ENCODE assay signal across 13 cellular contexts in genomic region chr11:114256898-114257286, GRCh38. TPM values are rescaled to one million over a fixed set of nuclear protein-coding genes. Genes with fewer than 3 reads are reported as not detected.
DNase-seq lines count a peak whose midpoint lies in the region; ATAC-seq and TF ChIP-seq lines count a peak whose summit lies in the region.
"Had no signal": no experiment of that assay in that cellular context is flagged by ENCODE, and none has a peak within 500 bp of the region (broad histone marks: within the 10 kb centered on the region; RNA-seq: fewer than 3 reads in every experiment).

No MANE protein-coding gene starts in this region.

- CTCF ChIA-PET in CD4-positive, alpha-beta T cell (lab: Charles Lee) = no interaction called here

- H3K36me3 ChIP-seq in breast epithelium (peaks cover 5% of the 10 kb centered on the region), right lobe of liver (peaks cover 0 to 18% (median 4%) of the 10 kb centered on the region in 4 donors), subcutaneous abdominal adipose tissue (ENCODE audit: control insufficient read depth in 5 of 5, insufficient read depth in 5 of 5, low read length in 5 of 5) (peaks cover 0 to 23% (median 13%) of the 10 kb centered on the region in 5 donors)
- H3K36me3 ChIP-seq: HAP-1 had no signal

- no peaks in the 10 kb centered on the region for H3K9me3 Mint-ChIP-seq in CD4-positive, alpha-beta T cell

- H3K4me3 ChIP-seq in breast epithelium = no peak overlapping the region
- no peak overlapping the region for H3K4me3 ChIP-seq in right lobe of liver
- H3K4me3 ChIP-seq in subcutaneous abdominal adipose tissue (ENCODE audit: low read depth in 1 of 5, low read length in 5 of 5) = no peak overlapping the region
- H3K4me3 ChIP-seq: HAP-1 had no signal

- H3K4me1 Mint-ChIP-seq in CD4-positive, alpha-beta T cell (ENCODE audit: low read depth) = no peaks in the 10 kb centered on the region

- TF ChIP-seq CTCF in breast epithelium (IDR thresholded peaks at IDR 0.05) (no peak), right lobe of liver (IDR thresholded peaks at IDR 0.05) (no peak)
- TF ChIP-seq CTCF in CD4-positive, alpha-beta T cell (IDR thresholded peaks at IDR 0.05) = no peak

- H3K4me3 Mint-ChIP-seq in CD4-positive, alpha-beta T cell = no peak overlapping the region

- ATAC-seq in right lobe of liver (peak in 1 of 4 donors; percentile 2), GM19351 (IDR thresholded peaks at IDR 0.05; ENCODE audit: unreplicated experiment) (no peak), HG03520 (IDR thresholded peaks at IDR 0.05; ENCODE audit: unreplicated experiment) (no peak)
- no peak for ATAC-seq in CD4-positive, alpha-beta T cell (ENCODE audit: poor library complexity)

- no peak overlapping the region for H3K27ac Mint-ChIP-seq in CD4-positive, alpha-beta T cell

- peaks cover 0 to 11% of the 10 kb centered on the region in 2 donors for H3K4me1 ChIP-seq in breast epithelium
- H3K4me1 ChIP-seq in right lobe of liver = peaks cover 0 to 59% (median 25%) of the 10 kb centered on the region in 4 donors
- peaks cover 8 to 62% (median 56%) of the 10 kb centered on the region in 5 donors for H3K4me1 ChIP-seq in subcutaneous abdominal adipose tissue (ENCODE audit: control insufficient read depth in 5 of 5, insufficient read depth in 5 of 5, low read length in 5 of 5)
- H3K4me1 ChIP-seq: HAP-1 had no signal

- WGBS in right lobe of liver (ENCODE audit: insufficient coverage, low coverage, low lambda C conversion rate, missing lambda C conversion rate) = 90% methylated on average over 2 of the region's 12 CpGs

- DNase-seq in ELF-1 (ENCODE audit: low read depth, low spot score) (peak; percentile 33), breast epithelium (ENCODE audit: low spot score in 2 of 2) (peak in 1 of 2 donors; percentile 36), right lobe of liver (no peak), A172 (ENCODE audit: low spot score) (no peak)
- DNase-seq in CD4-positive, alpha-beta T cell = no peak
- DNase-seq: effector CD8-positive, alpha-beta T cell; foreskin melanocyte; NCI-H1930; stimulated activated CD4-positive, alpha-beta T cell treated with anti-CD3 and anti-CD28 coated beads, Interleukin-4, amount 100 ng/mL, for 24 hours had no signal

- H3K27me3 ChIP-seq in breast epithelium (no peaks in the 10 kb centered on the region), right lobe of liver (no peaks in the 10 kb centered on the region), subcutaneous abdominal adipose tissue (ENCODE audit: control insufficient read depth in 5 of 5, insufficient read depth in 4 of 5, low read length in 5 of 5) (no peaks in the 10 kb centered on the region)
- no peaks in the 10 kb centered on the region for H3K27me3 ChIP-seq in CD4-positive, alpha-beta T cell (ENCODE audit: control insufficient read depth, insufficient read depth, low read length)

- H3K9ac ChIP-seq in subcutaneous abdominal adipose tissue (ENCODE audit: low read length in 5 of 5) = peak overlapping the region in 3 of 5 donors; percentile 26 to 74 (median 73)

- POLR2A ChIA-PET in CD4-positive, alpha-beta T cell (lab: Charles Lee) = interaction anchor here (0.7 kb wide), 1 partner anchor 74 kb away, joined by 3 read pairs; no protein-coding TSS in a partner anchor

- TF ChIP-seq POLR2A in breast epithelium (IDR thresholded peaks at IDR 0.05) = no peak
- no peak for TF ChIP-seq POLR2A in right lobe of liver (IDR thresholded peaks at IDR 0.05)

- H3K27me3 Mint-ChIP-seq in CD4-positive, alpha-beta T cell = no peaks in the 10 kb centered on the region

- H3K27ac ChIP-seq in breast epithelium (peak overlapping the region; percentile 65 to 79), right lobe of liver (peak overlapping the region in 2 of 3 donors; percentile 75 to 77), subcutaneous abdominal adipose tissue (ENCODE audit: low read depth, low read length) (peak overlapping the region; percentile 98)
- H3K27ac ChIP-seq in CD4-positive, alpha-beta T cell (ENCODE audit: low read depth, low read length) = no peak overlapping the region

- H3K9me3 ChIP-seq in breast epithelium (no peaks in the 10 kb centered on the region), right lobe of liver (no peaks in the 10 kb centered on the region), subcutaneous abdominal adipose tissue (ENCODE audit: control insufficient read depth in 5 of 5, low read length in 5 of 5) (no peaks in the 10 kb centered on the region)
- no peaks in the 10 kb centered on the region for H3K9me3 ChIP-seq in CD4-positive, alpha-beta T cell (ENCODE audit: control insufficient read depth, low read length)
- H3K9me3 ChIP-seq: HAP-1 had no signal

- intact Hi-C loops in breast epithelium (cut with DNase I; ENCODE audit: low total_unique reads) = loop anchor here (10.0 kb wide), 3 partner anchors 52 to 352 kb away; partner anchors contain the start of genes HTR3B and ZBTB16
- intact Hi-C loops in right lobe of liver (cut with DNase I) = no loop called here
- intact Hi-C loops in CD4-positive, alpha-beta T cell (cut with DNase I, micrococcal nuclease) = no loop called here

- H3K36me3 Mint-ChIP-seq in CD4-positive, alpha-beta T cell (ENCODE audit: low read depth) = no peaks in the 10 kb centered on the region

RNA-seq across cellular contexts. Expression of gene NNMT, which starts 39.3 kb away (rescaled TPM):
- total RNA-seq in breast epithelium (1,000 to 10,000 TPM in 2 of 3 donors, 100 to 1,000 TPM in 1; 987 to 2,750 (median 1,078) TPM), right lobe of liver (1,000 to 10,000 TPM in 4 of 6 experiments, 100 to 1,000 TPM in 2; 634 to 3,368 (median 2,270) TPM)
- 109 and 204 TPM in 2 replicates for total RNA-seq in A172 (2014; rRNA removed; shearing (Covaris generic))
- total RNA-seq in CD4-positive, alpha-beta T cell = not detected

Comparison
In these comparisons a context has a peak if more than half of its experiments do, and no peak if none do; other contexts are left out.
1. RNA of gene NNMT, which starts 39.3 kb away (total RNA-seq): 634 to 3,368 TPM in right lobe of liver, 987 to 2,750 TPM in breast epithelium and 109 to 204 TPM in A172; not detected in CD4-positive, alpha-beta T cell; every median in the first group is over 10 times any median in the second.